Comparison of ENCODE assay signal across 8 cellular contexts in genomic region chr17:44186307-44187130, GRCh38. TPM values are rescaled to one million over a fixed set of nuclear protein-coding genes. Genes with fewer than 3 reads are reported as not detected.
DNase-seq lines count a peak whose midpoint lies in the region; ATAC-seq and TF ChIP-seq lines count a peak whose summit lies in the region.

TMUB2 (plus strand) TSS chr17:44186972; CDS start chr17:44187709, 737 bp downstream.

- peaks cover 6% of the 10 kb centered on the region for H3K36me3 Mint-ChIP-seq in IgD-negative memory B cell

- TF ChIP-seq CTCF in epithelial cell of esophagus (IDR thresholded peaks at IDR 0.05; ENCODE audit: insufficient read depth, low read depth, low read length, missing control alignments), result no peak

- peak; percentile 99 for DNase-seq in DMS 273 treated with DMSO at 0.1 percent for 48 hours (lab: John Stamatoyannopoulos, UW)
- DNase-seq in OCI-M2 (lab: John Stamatoyannopoulos, UW; ENCODE audit: unreplicated experiment), result peak; percentile 90
- DNase-seq in activated T-cell treated with anti-CD3 and anti-CD28 coated beads for 4 hours, result peak; percentile 100
- DNase-seq in epithelial cell of esophagus (ENCODE audit: low read depth), result peak; percentile 99
- DNase-seq in stimulated activated CD8-positive, alpha-beta memory T cell treated with anti-CD3 and anti-CD28 coated beads, Interleukin-4, amount 100 ng/mL, for 1 hour (ENCODE audit: low read depth in 2 of 2, low spot score in 1 of 2), result peak; percentile 100

- no peaks in the 10 kb centered on the region for H3K27me3 Mint-ChIP-seq in IgD-negative memory B cell

- ATAC-seq in GM21529 (IDR thresholded peaks at IDR 0.05; ENCODE audit: unreplicated experiment), result peak; percentile 81

- H3K27me3 ChIP-seq in mononuclear cell (ENCODE audit: insufficient read depth, low read length), result no peaks in the 10 kb centered on the region

- peaks cover 24 to 29% (median 26%) of the 10 kb centered on the region in 3 donors for H3K4me1 Mint-ChIP-seq in IgD-negative memory B cell

- H3K4me3 Mint-ChIP-seq in IgD-negative memory B cell, result peak within 1 kb of the TSS; percentile 94 to 100 (median 98)

- H3K9me3 ChIP-seq in mononuclear cell (ENCODE audit: low read depth, low read length), result no peaks in the 10 kb centered on the region

- H3K27ac Mint-ChIP-seq in IgD-negative memory B cell, result peak within 1 kb of the TSS; percentile 93 to 100 (median 99)

- peaks cover 40% of the 10 kb centered on the region for H3K4me1 ChIP-seq in mononuclear cell (ENCODE audit: insufficient read depth, low read length)

- H3K9me3 Mint-ChIP-seq in IgD-negative memory B cell, result no peaks in the 10 kb centered on the region

- H3K4me3 ChIP-seq in epithelial cell of esophagus (ENCODE audit: low read length) (peak within 1 kb of the TSS; percentile 93), mononuclear cell (ENCODE audit: low read length) (peak within 1 kb of the TSS; percentile 93)

RNA-seq across cellular contexts. Expression of gene TMUB2, which starts in this region (rescaled TPM):
- 43.0 TPM for polyA plus RNA-seq in IgD-negative memory B cell
- 20.4 TPM for total RNA-seq in mononuclear cell

Comparison
In these comparisons a context has a peak if more than half of its experiments do, and no peak if none do; other contexts are left out.
1. Peak in every context shown above with its lines: DNase-seq, ATAC-seq and H3K4me3 ChIP-seq.